In genomic region chr20:4488407-4489339, GRCh38 we compare ENCODE assay signal across 16 cellular contexts.
DNase-seq lines count a peak whose midpoint lies in the region; ATAC-seq, FAIRE-seq and TF ChIP-seq lines count a peak whose summit lies in the region.
"Had no signal": no experiment of that assay in that cellular context is flagged by ENCODE, and none has a peak within 500 bp of the region (broad histone marks: within the 10 kb centered on the region; RNA-seq: fewer than 3 reads in every experiment).

No MANE protein-coding gene starts in this region.

- no peaks in the 10 kb centered on the region for H3K27me3 ChIP-seq in keratinocyte (ENCODE audit: control insufficient read depth, extremely low read depth, insufficient read depth, low read length)
- H3K27me3 ChIP-seq: testis had no signal

- H3K36me3 ChIP-seq in keratinocyte (ENCODE audit: control insufficient read depth in 2 of 2, extremely low read depth in 1 of 2, insufficient read depth in 2 of 2, low read length in 2 of 2): no peaks in the 10 kb centered on the region
- H3K36me3 ChIP-seq: heart right ventricle had no signal

- no peak overlapping the region for H3K27ac ChIP-seq in keratinocyte (ENCODE audit: control insufficient read depth, insufficient read depth, low read length)
- H3K27ac ChIP-seq: heart right ventricle, testis had no signal

- H3K4me1 ChIP-seq in keratinocyte (ENCODE audit: control insufficient read depth, extremely low read depth, insufficient read depth, low read length): peaks cover 19% of the 10 kb centered on the region
- H3K4me1 ChIP-seq: heart right ventricle, testis had no signal

- no peaks in the 10 kb centered on the region for H3K79me2 ChIP-seq in keratinocyte (ENCODE audit: control insufficient read depth, insufficient read depth, low read length)

- H3K4me3 ChIP-seq in AG10803 (ENCODE audit: low read length) (no peak overlapping the region), astrocyte of the spinal cord (ENCODE audit: low read depth, low read length) (no peak overlapping the region), keratinocyte (ENCODE audit: control insufficient read depth in 2 of 3, extremely low read depth in 1 of 3, insufficient read depth in 2 of 3, low read depth in 1 of 3, low read length in 3 of 3) (no peak overlapping the region)
- H3K4me3 ChIP-seq: heart right ventricle, testis had no signal

- dilution Hi-C loops in keratinocyte (cut with MboI; ENCODE audit: extremely low pct_ligation_motif_present, low sequenced_read_pairs): no loop called here

- no peak overlapping the region for H3K9ac ChIP-seq in keratinocyte (ENCODE audit: control insufficient read depth, extremely low read depth, insufficient read depth, low read length)

- in situ Hi-C loops in astrocyte of the spinal cord (cut with HindIII; ENCODE audit: low sequenced_read_pairs): no loop called here
- in situ Hi-C loops in GM13977 (cut with MboI; ENCODE audit: low pct_unique_long_range_greater_than_20kb, low sequenced_read_pairs, unreplicated experiment): no loop called here

- H4K20me1 ChIP-seq in keratinocyte (ENCODE audit: control insufficient read depth, extremely low read depth, insufficient read depth, low read length): no peaks in the 10 kb centered on the region

- H3K4me2 ChIP-seq in keratinocyte (ENCODE audit: control insufficient read depth, extremely low read depth, insufficient read depth, low read depth, low read length): no peak overlapping the region

- DNase-seq in AG10803 (ENCODE audit: low read depth) (peak; percentile 68), LHCN-M2 (ENCODE audit: low read depth) (peak; percentile 84), astrocyte of the spinal cord (ENCODE audit: low read depth, low spot score) (peak; percentile 79), keratinocyte (ENCODE audit: low read depth, low spot score) (no peak), NCI-H748 (lab: John Stamatoyannopoulos, UW; ENCODE audit: unreplicated experiment) (no peak), NCI-H446 (lab: John Stamatoyannopoulos, UW) (no peak), GM13977 (ENCODE audit: low spot score) (no peak)
- DNase-seq: activated CD4-positive, alpha-beta T cell treated with anti-CD3 and anti-CD28 coated beads, Interleukin-2, amount 50 U/mL, for 1 hour; anterior cingulate cortex; DND-41; heart right ventricle; left cardiac atrium; NCI-H2029; NCI-H774; testis had no signal

- H3K9me1 ChIP-seq in keratinocyte (ENCODE audit: control insufficient read depth, extremely low read depth, insufficient read depth, low read length): no peaks in the 10 kb centered on the region

- H3K9me3 ChIP-seq in keratinocyte (ENCODE audit: control insufficient read depth, low read depth, low read length): no peaks in the 10 kb centered on the region
- H3K9me3 ChIP-seq: heart right ventricle, testis had no signal

- no peak for ATAC-seq in GM19463 (IDR thresholded peaks at IDR 0.05; ENCODE audit: unreplicated experiment)
- ATAC-seq: heart right ventricle, left cardiac atrium had no signal

- TF ChIP-seq CTCF in AG10803 (conservative IDR thresholded peaks at IDR 0.05; ENCODE audit: low read length) (no peak; the same call in 1 of the 2 replicates), astrocyte of the spinal cord (IDR thresholded peaks at IDR 0.05; ENCODE audit: low read depth, low read length) (no peak), keratinocyte (optimal IDR thresholded peaks at IDR 0.05 in 1 of 3, IDR thresholded peaks at IDR 0.05 in 1 of 3, conservative IDR thresholded peaks at IDR 0.05 in 1 of 3; ENCODE audit: extremely low read depth in 1 of 3, insufficient read depth in 2 of 3, low read length in 3 of 3) (no peak), GM13977 (IDR thresholded peaks at IDR 0.05; ENCODE audit: extremely low read depth, insufficient read depth, missing control alignments) (no peak)

- H2AFZ ChIP-seq in keratinocyte (ENCODE audit: control insufficient read depth, low read length): no peak overlapping the region

- FAIRE-seq in keratinocyte (lab: Jason Lieb, UNC): peak; percentile 86

Comparison
In these comparisons a context has a peak if more than half of its experiments do, and no peak if none do; other contexts are left out.
1. DNase-seq: peak in AG10803 (single experiment), LHCN-M2 (single experiment) and astrocyte of the spinal cord (single experiment); none in keratinocyte (single experiment), NCI-H748 (single experiment), NCI-H446 (0 of 2) and GM13977 (single experiment).